Comparison of ENCODE assay signal across 11 cellular contexts in genomic region chr5:35246928-35247644, GRCh38. TPM values are rescaled to one million over a fixed set of nuclear protein-coding genes. Genes with fewer than 3 reads are reported as not detected.
A peak's percentile ranks its signal among the peaks of the same experiment; 100 is the strongest.
DNase-seq lines count a peak whose midpoint lies in the region; ATAC-seq and TF ChIP-seq lines count a peak whose summit lies in the region.
"Had no signal": no experiment of that assay in that cellular context is flagged by ENCODE, and none has a peak within 500 bp of the region (broad histone marks: within the 10 kb centered on the region; RNA-seq: fewer than 3 reads in every experiment).

No MANE protein-coding gene starts in this region.

- POLR2A ChIA-PET in WTC11 (lab: Charles Lee): no interaction called here

- CTCF ChIA-PET in WTC11 (lab: Charles Lee): interaction anchor here (0.9 kb wide), 1 partner anchor 19 kb away, joined by 4 read pairs; no protein-coding TSS in a partner anchor

- ATAC-seq in GM18867 (IDR thresholded peaks at IDR 0.05; ENCODE audit: unreplicated experiment) (peak; percentile 42), WTC11 (peak; percentile 60), GM18498 (IDR thresholded peaks at IDR 0.05; ENCODE audit: unreplicated experiment) (no peak)
- ATAC-seq in activated naive CD8-positive, alpha-beta T cell treated with anti-CD3 and anti-CD28 coated beads, Interleukin-2, amount 50 U/mL, for 24 hours: no peak
- ATAC-seq: psoas muscle had no signal

- DNase-seq in WTC11 (ENCODE audit: low spot score) (no peak), head of caudate nucleus (peak in 27 of 42 donors; percentile 6 to 59 (median 33)), posterior vena cava (ENCODE audit: low spot score) (peak; percentile 80), OCI-M2 (lab: John Stamatoyannopoulos, UW; ENCODE audit: unreplicated experiment) (no peak), islet precursor cell (no peak)
- DNase-seq in activated naive CD8-positive, alpha-beta T cell treated with anti-CD3 and anti-CD28 coated beads, Interleukin-2, amount 50 U/mL, for 24 hours: no peak
- DNase-seq: activated CD4-positive, alpha-beta memory T cell treated with anti-CD3 and anti-CD28 coated beads, Interleukin-2, amount 10 ng/mL, durations not matched to agents 7 days and 5 days; Calu3; psoas muscle had no signal

- H3K36me3 Mint-ChIP-seq in WTC11: peaks cover 13% of the 10 kb centered on the region
- H3K36me3 Mint-ChIP-seq in activated naive CD8-positive, alpha-beta T cell treated with anti-CD3 and anti-CD28 coated beads, Interleukin-2, amount 50 U/mL, for 24 hours (ENCODE audit: low read depth): no peaks in the 10 kb centered on the region

- no peaks in the 10 kb centered on the region for H3K27me3 Mint-ChIP-seq in WTC11 (ENCODE audit: low read depth)
- H3K27me3 Mint-ChIP-seq in activated naive CD8-positive, alpha-beta T cell treated with anti-CD3 and anti-CD28 coated beads, Interleukin-2, amount 50 U/mL, for 24 hours: peaks cover 6% of the 10 kb centered on the region

- no peak overlapping the region for H3K27ac Mint-ChIP-seq in WTC11
- H3K27ac Mint-ChIP-seq in activated naive CD8-positive, alpha-beta T cell treated with anti-CD3 and anti-CD28 coated beads, Interleukin-2, amount 50 U/mL, for 24 hours: no peak overlapping the region
- H3K27ac Mint-ChIP-seq: activated CD4-positive, alpha-beta memory T cell treated with anti-CD3 and anti-CD28 coated beads, Interleukin-2, amount 10 ng/mL, durations not matched to agents 7 days and 5 days had no signal

- no peak overlapping the region for H3K4me3 Mint-ChIP-seq in WTC11
- no peak overlapping the region for H3K4me3 Mint-ChIP-seq in activated naive CD8-positive, alpha-beta T cell treated with anti-CD3 and anti-CD28 coated beads, Interleukin-2, amount 50 U/mL, for 24 hours
- H3K4me3 Mint-ChIP-seq: activated CD4-positive, alpha-beta memory T cell treated with anti-CD3 and anti-CD28 coated beads, Interleukin-2, amount 10 ng/mL, durations not matched to agents 7 days and 5 days had no signal

- H3K4me1 Mint-ChIP-seq in WTC11: peaks cover 28% of the 10 kb centered on the region
- peaks cover 2% of the 10 kb centered on the region for H3K4me1 Mint-ChIP-seq in activated naive CD8-positive, alpha-beta T cell treated with anti-CD3 and anti-CD28 coated beads, Interleukin-2, amount 50 U/mL, for 24 hours

- peaks cover 27% of the 10 kb centered on the region for H3K9me3 Mint-ChIP-seq in WTC11
- H3K9me3 Mint-ChIP-seq in activated naive CD8-positive, alpha-beta T cell treated with anti-CD3 and anti-CD28 coated beads, Interleukin-2, amount 50 U/mL, for 24 hours: no peaks in the 10 kb centered on the region
- H3K9me3 Mint-ChIP-seq: activated CD4-positive, alpha-beta memory T cell treated with anti-CD3 and anti-CD28 coated beads, Interleukin-2, amount 10 ng/mL, durations not matched to agents 7 days and 5 days had no signal

- intact Hi-C loops in head of caudate nucleus (cut with DNase I) (no loop called here), posterior vena cava (cut with DNase I) (no loop called here)

- no peak for TF ChIP-seq CTCF in WTC11 (IDR thresholded peaks at IDR 0.05)

TF ChIP-seq in WTC11, 78 proteins besides CTCF, POLR2A, EP300 and RAD21:
- TF ChIP-seq ERG (CRISPR knock-in tag; IDR thresholded peaks at IDR 0.05): no peak
- no peak for TF ChIP-seq JUN (CRISPR knock-in tag; IDR thresholded peaks at IDR 0.05)
- TF ChIP-seq GTF2I (CRISPR knock-in tag; conservative IDR thresholded peaks at IDR 0.05): no peak
- TF ChIP-seq OVOL2 (CRISPR knock-in tag; IDR thresholded peaks at IDR 0.05; ENCODE audit: borderline replicate concordance): no peak
- TF ChIP-seq ZBTB43 (CRISPR knock-in tag; IDR thresholded peaks at IDR 0.05): no peak
- no peak for TF ChIP-seq CREM (CRISPR knock-in tag; IDR thresholded peaks at IDR 0.05)

RNA-seq across cellular contexts. Expression of gene PRLR, which starts 16.8 kb away (rescaled TPM):
- total RNA-seq in WTC11 (2021): 1.9 to 3.2 TPM (median 1.9 TPM) in 3 replicates
- 1 to 10 TPM in 1 of 2 donors, under 1 TPM in 1; 0.86 to 2.5 TPM for total RNA-seq in posterior vena cava
- total RNA-seq: activated CD4-positive, alpha-beta memory T cell treated with anti-CD3 and anti-CD28 coated beads, Interleukin-2, amount 10 ng/mL, durations not matched to agents 7 days and 5 days had no signal

Comparison
In these comparisons a context has a peak if more than half of its experiments do, and no peak if none do; other contexts are left out.
1. ATAC-seq: peak in GM18867 (single experiment) and WTC11 (single experiment); none in activated naive CD8-positive, alpha-beta T cell treated with anti-CD3 and anti-CD28 coated beads, Interleukin-2, amount 50 U/mL, for 24 hours (single experiment) and GM18498 (single experiment).
2. DNase-seq: peak in head of caudate nucleus (27 of 42) and posterior vena cava (single experiment); none in WTC11 (single experiment), OCI-M2 (single experiment), activated naive CD8-positive, alpha-beta T cell treated with anti-CD3 and anti-CD28 coated beads, Interleukin-2, amount 50 U/mL, for 24 hours (single experiment) and islet precursor cell (single experiment).